Comparison of ENCODE assay signal across 8 cellular contexts in the genomic region with DNA sequence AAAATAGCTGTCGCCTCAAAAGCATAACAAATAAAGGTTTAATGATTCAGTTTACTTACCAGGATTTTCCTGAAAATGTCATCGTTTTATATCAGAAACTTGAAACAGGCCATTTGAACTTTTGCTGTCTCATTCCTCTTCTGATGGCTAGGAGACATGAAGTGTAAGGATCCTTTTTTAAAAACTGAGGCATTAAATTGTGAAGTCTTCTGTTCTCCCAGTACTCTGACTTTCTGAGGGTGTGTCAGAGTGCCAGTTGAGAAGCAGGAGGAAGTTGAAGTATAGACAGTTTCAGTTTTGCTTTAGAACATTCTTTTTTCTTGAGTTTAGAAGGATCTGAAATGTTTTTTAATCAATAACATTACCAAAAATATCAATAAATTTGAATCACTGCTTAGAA. TPM values are rescaled to one million over a fixed set of nuclear protein-coding genes. Genes with fewer than 3 reads are reported as not detected.
DNase-seq lines count a peak whose midpoint lies in the region; ATAC-seq and TF ChIP-seq lines count a peak whose summit lies in the region.

Gene SAMD9L (minus strand): TSS at position 251 of the 400 bp plus-strand sequence. CDS start 12,414 bp downstream, outside the sequence.

- peaks cover 4% of the 10 kb centered on the region for H3K4me1 Mint-ChIP-seq in progenitor cell of endocrine pancreas (ENCODE audit: low read depth)

- H3K4me3 Mint-ChIP-seq in progenitor cell of endocrine pancreas (ENCODE audit: low read depth) = no peak within 1 kb of the TSS

- H3K36me3 ChIP-seq in skeletal muscle tissue (ENCODE audit: control insufficient read depth in 3 of 3, insufficient read depth in 3 of 3, low read length in 3 of 3) = peaks cover 6 to 16% (median 12%) of the 10 kb centered on the region in 3 donors

- H3K27me3 Mint-ChIP-seq in progenitor cell of endocrine pancreas = peaks cover 9% of the 10 kb centered on the region

- peak; percentile 76 for ATAC-seq in GM18867 (IDR thresholded peaks at IDR 0.05; ENCODE audit: unreplicated experiment)
- ATAC-seq in HG03175 (IDR thresholded peaks at IDR 0.05; ENCODE audit: unreplicated experiment) = peak; percentile 61

- no peaks in the 10 kb centered on the region for H3K9me3 ChIP-seq in skeletal muscle tissue (ENCODE audit: control insufficient read depth in 3 of 3, low read length in 3 of 3)

- H3K36me3 Mint-ChIP-seq in progenitor cell of endocrine pancreas (ENCODE audit: insufficient read depth) = no peaks in the 10 kb centered on the region

- peak within 1 kb of the TSS; percentile 42 to 65 for H3K4me3 ChIP-seq in foreskin fibroblast (ENCODE audit: low read depth in 1 of 2, low read length in 2 of 2)
- peak within 1 kb of the TSS; percentile 68 to 75 (median 73) for H3K4me3 ChIP-seq in skeletal muscle tissue (ENCODE audit: low read length in 3 of 3)

- H3K27ac ChIP-seq in skeletal muscle tissue (ENCODE audit: low read depth, low read length) = peak within 1 kb of the TSS; percentile 59

- peak within 1 kb of the TSS; percentile 19 to 72 (median 52) for H3K9ac ChIP-seq in skeletal muscle tissue (ENCODE audit: low read depth in 1 of 3, low read length in 3 of 3)

- no peak within 1 kb of the TSS for H3K27ac Mint-ChIP-seq in progenitor cell of endocrine pancreas

- intact Hi-C loops in T-helper 1 cell treated with Interleukin-12 subunit alpha and Interleukin-12 subunit beta and Interleukin-4 antibody, amounts not matched to agents 30 ng/mL and 1 ng/mL, for 36 hours (cut with micrococcal nuclease) = loop anchor here (1.0 to 10.0 kb wide), 10 partner anchors 17 to 1266 kb away; partner anchors contain the start of genes AKAP9, ANKIB1, BET1 and CYP51A1

- H3K27me3 ChIP-seq in skeletal muscle tissue (ENCODE audit: control insufficient read depth in 3 of 3, insufficient read depth in 3 of 3, low read length in 3 of 3) = no peaks in the 10 kb centered on the region

- H3K9me3 Mint-ChIP-seq in progenitor cell of endocrine pancreas (ENCODE audit: low read depth) = no peaks in the 10 kb centered on the region

- peaks cover 4 to 6% (median 4%) of the 10 kb centered on the region in 3 donors for H3K4me1 ChIP-seq in skeletal muscle tissue (ENCODE audit: control insufficient read depth in 3 of 3, insufficient read depth in 3 of 3, low read length in 3 of 3)

- DNase-seq in A172 (ENCODE audit: low spot score) = peak; percentile 31
- DNase-seq in foreskin fibroblast = peak; percentile 19 to 52
- no peak for DNase-seq in progenitor cell of endocrine pancreas (ENCODE audit: low spot score, unreplicated experiment)
- no peak for DNase-seq in NCI-H748 (lab: John Stamatoyannopoulos, UW; ENCODE audit: unreplicated experiment)

- no peak for TF ChIP-seq CTCF in foreskin fibroblast (IDR thresholded peaks at IDR 0.05; ENCODE audit: low read depth, low read length)
- no peak for TF ChIP-seq CTCF in progenitor cell of endocrine pancreas (IDR thresholded peaks at IDR 0.05; ENCODE audit: unreplicated experiment)

RNA-seq across cellular contexts. Expression of gene SAMD9L, which starts in this region (rescaled TPM):
- 28.4 and 37.7 TPM in 2 replicates for total RNA-seq in A172 (2014; rRNA removed; shearing (Covaris generic))
- 162 and 163 TPM in 2 replicates for total RNA-seq in T-helper 1 cell treated with Interleukin-12 subunit alpha and Interleukin-12 subunit beta and Interleukin-4 antibody, amounts not matched to agents 30 ng/mL and 1 ng/mL, for 36 hours
- total RNA-seq in skeletal muscle tissue (4.2 TPM), progenitor cell of endocrine pancreas (not detected in 2 replicates)

Comparison
In these comparisons a context has a peak if more than half of its experiments do, and no peak if none do; other contexts are left out.
1. DNase-seq: peak in A172 (single experiment) and foreskin fibroblast (2 of 2); none in progenitor cell of endocrine pancreas (single experiment) and NCI-H748 (single experiment).